18 cellular contexts compared by ENCODE assay signal in the genomic region with DNA sequence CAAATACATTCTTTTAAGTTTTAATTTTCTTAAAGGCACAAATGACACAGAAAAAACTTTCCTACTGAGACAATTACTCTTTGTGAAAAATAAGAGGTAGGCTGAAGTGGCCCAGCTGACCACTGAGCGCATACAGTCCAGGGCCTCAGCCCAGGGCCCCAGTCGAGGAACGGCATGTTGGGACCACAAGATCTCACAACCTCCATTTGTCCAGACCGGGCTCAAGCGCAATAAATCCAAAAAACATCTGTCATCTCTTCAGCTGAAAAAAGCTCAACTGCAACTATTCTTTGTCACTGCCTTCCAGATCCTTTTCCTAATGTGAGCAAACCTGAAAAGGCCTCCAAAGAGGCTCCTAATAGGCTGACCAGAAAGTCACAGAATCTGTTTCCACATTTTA.
DNase-seq lines count a peak whose midpoint lies in the region; ATAC-seq and TF ChIP-seq lines count a peak whose summit lies in the region.
"Had no signal": no experiment of that assay in that cellular context is flagged by ENCODE, and none has a peak within 500 bp of the region (broad histone marks: within the 10 kb centered on the region; RNA-seq: fewer than 3 reads in every experiment).

No MANE protein-coding gene starts in this region.

- no peaks in the 10 kb centered on the region for H3K36me3 ChIP-seq in fibroblast of lung (ENCODE audit: control insufficient read depth, insufficient read depth, low read length)
- H3K36me3 ChIP-seq: MG63 had no signal

- DNase-seq in NCI-H82 (lab: John Stamatoyannopoulos, UW) (peak; percentile 30), NCI-H82 treated with DMSO at 0.1 percent for 48 hours (lab: John Stamatoyannopoulos, UW; ENCODE audit: unreplicated experiment) (no peak), NCI-H524 treated with DMSO at 0.1 percent for 48 hours (lab: John Stamatoyannopoulos, UW) (peak; percentile 29), fibroblast of lung (ENCODE audit: low read depth in 2 of 2) (no peak), sciatic nerve (ENCODE audit: low spot score) (no peak), NCI-H1694 (lab: John Stamatoyannopoulos, UW) (no peak), NCI-H774 (lab: John Stamatoyannopoulos, UW) (no peak)
- no peak for DNase-seq in stimulated activated naive CD4-positive, alpha-beta T cell treated with Interleukin-2 at 50 U/mL for 16 hours (lab: John Stamatoyannopoulos, UW)
- DNase-seq: MG63, NCI-H1105 treated with DMSO at 0.1 percent for 48 hours, NCI-H1930, NCI-H510A, SK-N-SH had no signal

- H4K20me1 ChIP-seq in fibroblast of lung (ENCODE audit: control insufficient read depth, extremely low read depth, insufficient read depth, low read length): no peaks in the 10 kb centered on the region

- no peak overlapping the region for H3K4me3 ChIP-seq in fibroblast of lung (replicated peaks in 1 of 4; ENCODE audit: control extremely low read depth in 1 of 4, insufficient read depth in 1 of 4, low read depth in 3 of 4, low read length in 4 of 4)
- H3K4me3 ChIP-seq: BLaER1 treated with 17β-estradiol and CSF1 and Interleukin-3, amounts not matched to agents 10 nM and 100 nM; GM12878; MG63 had no signal

- H3K9ac ChIP-seq in fibroblast of lung (ENCODE audit: insufficient read depth, low read length): no peak overlapping the region
- H3K9ac ChIP-seq: BLaER1 treated with 17β-estradiol and CSF1 and Interleukin-3, amounts not matched to agents 10 nM and 100 nM; KMS-11; SK-N-SH had no signal

- TF ChIP-seq CTCF in fibroblast of lung (conservative IDR thresholded peaks at IDR 0.05 in 1 of 2, IDR thresholded peaks at IDR 0.05 in 1 of 2; ENCODE audit: low read depth in 1 of 2, low read length in 2 of 2): no peak

- H3K9me3 ChIP-seq in fibroblast of lung (ENCODE audit: control insufficient read depth, insufficient read depth, low read depth, low read length): no peaks in the 10 kb centered on the region
- H3K9me3 ChIP-seq: MG63, SK-N-SH had no signal

- intact Hi-C loops in sciatic nerve (cut with DNase I): no loop called here

- no peak overlapping the region for H2AFZ ChIP-seq in fibroblast of lung (ENCODE audit: low read length)

- no peaks in the 10 kb centered on the region for H3K27me3 ChIP-seq in fibroblast of lung (ENCODE audit: control insufficient read depth, insufficient read depth, low read length)
- H3K27me3 ChIP-seq: BLaER1 treated with 17β-estradiol and CSF1 and Interleukin-3, amounts not matched to agents 10 nM and 100 nM; MG63 had no signal

- H3K27ac ChIP-seq in fibroblast of lung (ENCODE audit: insufficient read depth, low read length): no peak overlapping the region
- H3K27ac ChIP-seq: 22Rv1; BLaER1 treated with 17β-estradiol and CSF1 and Interleukin-3, amounts not matched to agents 10 nM and 100 nM; HL-60; KMS-11 had no signal

- ATAC-seq in sciatic nerve: peak; percentile 50
- ATAC-seq: GM12878 had no signal

- peaks cover 6% of the 10 kb centered on the region for H3K4me1 ChIP-seq in fibroblast of lung (ENCODE audit: control insufficient read depth, extremely low read depth, insufficient read depth, low read length)

- peak overlapping the region; percentile 13 for H3K4me2 ChIP-seq in fibroblast of lung (ENCODE audit: extremely low read depth, insufficient read depth, low read length)
- H3K4me2 ChIP-seq: BLaER1 treated with 17β-estradiol and CSF1 and Interleukin-3, amounts not matched to agents 10 nM and 100 nM; KMS-11; SK-N-SH had no signal

- H3K79me2 ChIP-seq in fibroblast of lung (ENCODE audit: control insufficient read depth, insufficient read depth, low read length): peaks cover 18% of the 10 kb centered on the region

Comparison
In these comparisons a context has a peak if more than half of its experiments do, and no peak if none do; other contexts are left out.
1. DNase-seq: peak in NCI-H82 (single experiment) and NCI-H524 treated with DMSO at 0.1 percent for 48 hours (single experiment); none in NCI-H82 treated with DMSO at 0.1 percent for 48 hours (single experiment), fibroblast of lung (0 of 2), sciatic nerve (single experiment), stimulated activated naive CD4-positive, alpha-beta T cell treated with Interleukin-2 at 50 U/mL for 16 hours (single experiment), NCI-H1694 (single experiment) and NCI-H774 (single experiment).